ENCODE assay signal across 8 cellular contexts in the genomic region with DNA sequence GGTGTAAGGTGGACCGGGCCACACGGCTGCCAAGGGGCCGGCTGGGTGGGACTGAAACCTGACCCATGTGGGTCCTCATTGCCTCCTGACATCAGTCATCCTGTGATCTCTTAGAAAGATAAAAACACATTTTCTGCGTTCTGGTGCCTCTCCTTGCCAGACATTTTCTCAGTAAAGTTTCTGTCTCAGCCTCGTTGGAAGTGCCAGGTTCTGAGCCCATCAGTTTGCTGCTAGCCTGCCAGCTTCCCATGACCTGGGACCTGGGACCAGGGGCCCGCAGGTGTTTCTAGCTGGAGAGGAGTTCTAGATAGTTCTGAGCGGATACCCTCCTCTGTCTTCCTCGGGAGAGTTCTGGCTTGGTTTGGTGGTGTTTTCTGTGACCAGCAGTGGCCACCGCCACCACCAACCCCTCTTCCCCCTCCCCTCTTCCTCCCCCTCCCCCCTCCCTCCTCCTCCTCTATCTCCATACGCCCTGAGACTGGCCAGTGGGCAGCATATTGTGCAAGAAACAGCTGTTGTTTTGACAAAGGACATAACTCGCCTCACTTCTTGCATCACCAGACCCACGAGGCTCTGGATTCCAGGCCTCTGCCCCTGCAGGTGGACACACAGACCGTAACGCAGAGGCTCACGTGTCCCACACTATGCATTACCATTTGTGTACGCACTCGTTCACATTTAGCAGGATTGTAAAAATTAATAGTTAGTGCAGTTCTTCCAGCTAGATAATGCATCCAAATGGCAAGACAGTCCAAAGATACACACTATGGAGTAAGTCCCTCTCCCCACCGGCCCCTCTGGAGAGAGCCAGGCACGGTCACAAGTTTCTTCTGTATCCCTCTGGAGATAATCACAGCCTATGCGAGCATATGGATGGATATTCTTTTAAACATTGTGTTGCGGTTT.
DNase-seq lines count a peak whose midpoint lies in the region; ATAC-seq and TF ChIP-seq lines count a peak whose summit lies in the region.
"Had no signal": no experiment of that assay in that cellular context is flagged by ENCODE, and none has a peak within 500 bp of the region (broad histone marks: within the 10 kb centered on the region; RNA-seq: fewer than 3 reads in every experiment).

No MANE protein-coding gene starts in this region.

- 75 to 82% methylated on average over 19 to 20 of the region's 21 CpGs for WGBS in esophagus squamous epithelium, 2 donors
- WGBS in thyroid gland, 2 donors = 50 to 62% methylated on average over 18 to 20 of the region's 21 CpGs

- no peaks in the 10 kb centered on the region for H3K27me3 ChIP-seq in esophagus squamous epithelium
- H3K27me3 ChIP-seq in lower lobe of right lung (ENCODE audit: low read depth) = no peaks in the 10 kb centered on the region
- no peaks in the 10 kb centered on the region for H3K27me3 ChIP-seq in thyroid gland

- H3K4me1 ChIP-seq in esophagus squamous epithelium (peaks cover 0 to 29% (median 16%) of the 10 kb centered on the region in 3 donors), lower lobe of right lung (peaks cover 29% of the 10 kb centered on the region), thyroid gland (peaks cover 23 to 34% of the 10 kb centered on the region in 2 donors)

- no peak overlapping the region for H3K4me3 ChIP-seq in esophagus squamous epithelium
- H3K4me3 ChIP-seq in lower lobe of right lung = no peak overlapping the region
- no peak overlapping the region for H3K4me3 ChIP-seq in thyroid gland (replicated peaks in 1 of 3)

- peak overlapping the region; percentile 41 to 81 (median 64) for H3K27ac ChIP-seq in esophagus squamous epithelium
- peak overlapping the region; percentile 53 for H3K27ac ChIP-seq in lower lobe of right lung
- peak overlapping the region; percentile 73 to 83 (median 80) for H3K27ac ChIP-seq in thyroid gland

- H3K9me3 ChIP-seq in esophagus squamous epithelium (no peaks in the 10 kb centered on the region), lower lobe of right lung (no peaks in the 10 kb centered on the region), thyroid gland (no peaks in the 10 kb centered on the region)

- TF ChIP-seq POLR2A in esophagus squamous epithelium (IDR thresholded peaks at IDR 0.05) = no peak
- TF ChIP-seq POLR2A in thyroid gland (IDR thresholded peaks at IDR 0.05) = no peak

- TF ChIP-seq CTCF in esophagus squamous epithelium (IDR thresholded peaks at IDR 0.05) (no peak), lower lobe of right lung (IDR thresholded peaks at IDR 0.05) (no peak), thyroid gland (IDR thresholded peaks at IDR 0.05) (peak in 4 of 6 experiments; percentile 14 to 41 (median 26))

- H3K36me3 ChIP-seq in esophagus squamous epithelium = peaks cover 0 to 14% (median 0%) of the 10 kb centered on the region in 3 donors
- H3K36me3 ChIP-seq in lower lobe of right lung = peaks cover 20% of the 10 kb centered on the region
- peaks cover 0 to 4% of the 10 kb centered on the region in 2 donors for H3K36me3 ChIP-seq in thyroid gland

- DNase-seq in NCI-H69 (lab: John Stamatoyannopoulos, UW) = peak; percentile 26
- no peak for DNase-seq in esophagus squamous epithelium (lab: John Stamatoyannopoulos, UW)
- no peak for DNase-seq in lower lobe of right lung
- DNase-seq in thyroid gland = peak; percentile 89
- no peak for DNase-seq in KG1 (lab: John Stamatoyannopoulos, UW)
- DNase-seq in amniotic stem cell (lab: John Stamatoyannopoulos, UW) = no peak
- DNase-seq: activated naive CD4-positive, alpha-beta T cell treated with anti-CD3 and anti-CD28 coated beads, Interleukin-2, amount 50 U/mL, for 16 hours had no signal

- intact Hi-C loops in esophagus squamous epithelium (cut with DNase I) (no loop called here), lower lobe of right lung (cut with DNase I) (no loop called here), thyroid gland (cut with DNase I) (no loop called here)

- peak; percentile 54 to 55 for ATAC-seq in lower lobe of right lung
- no peak for ATAC-seq in GM18858 (IDR thresholded peaks at IDR 0.05; ENCODE audit: unreplicated experiment)

Comparison
In these comparisons a context has a peak if more than half of its experiments do, and no peak if none do; other contexts are left out.
1. DNase-seq: peak in NCI-H69 (single experiment) and thyroid gland (2 of 2); none in esophagus squamous epithelium (single experiment), lower lobe of right lung (single experiment), KG1 (single experiment) and amniotic stem cell (single experiment).
2. CTCF ChIP-seq: peak in thyroid gland (4 of 6); none in esophagus squamous epithelium (0 of 6) and lower lobe of right lung (single experiment).
3. Peak in every context shown above with its lines, with median percentiles within 50 percentile points of each other: H3K27ac ChIP-seq.